37 cellular contexts compared by ENCODE assay signal in genomic region chr4:70299643-70300042, GRCh38. TPM values are rescaled to one million over a fixed set of nuclear protein-coding genes. Genes with fewer than 3 reads are reported as not detected.
"Had no signal": no experiment of that assay in that cellular context is flagged by ENCODE, and none has a peak within 500 bp of the region (broad histone marks: within the 10 kb centered on the region; RNA-seq: fewer than 3 reads in every experiment).

No MANE protein-coding gene starts in this region.

- DNase-seq: activated CD4-positive, alpha-beta memory T cell treated with anti-CD3 and anti-CD28 coated beads for 36 hours; activated CD4-positive, alpha-beta T cell treated with anti-CD3 and anti-CD28 coated beads for 36 hours; activated CD4-positive, alpha-beta T cell treated with anti-CD3 and anti-CD28 coated beads, Interleukin-2, amount 10 ng/mL, durations not matched to agents 24 days and 14 days; activated CD4-positive, CD25-positive, alpha-beta regulatory T cell; activated CD4-positive, CD25-positive, alpha-beta regulatory T cell treated with anti-CD3 and anti-CD28 coated beads, Interleukin-2, amount 50 U/mL, for 72 hours; activated CD8-positive, alpha-beta memory T cell treated with anti-CD3 and anti-CD28 coated beads, Interleukin-2, amount 10 ng/mL, durations not matched to agents 7 days and 5 days; activated CD8-positive, alpha-beta memory T cell treated with anti-CD3 and anti-CD28 coated beads, Interleukin-2, amount 50 U/mL, for 4 hours; activated CD8-positive, alpha-beta T cell treated with anti-CD3 and anti-CD28 coated beads, Interleukin-2, amount 10 ng/mL, durations not matched to agents 7 days and 5 days; activated effector memory CD4-positive, alpha-beta T cell treated with anti-CD3 and anti-CD28 coated beads, Interleukin-2, amount 50 U/mL, for 16 hours; activated naive CD4-positive, alpha-beta T cell treated with anti-CD3 and anti-CD28 coated beads for 36 hours; activated naive CD8-positive, alpha-beta T cell treated with anti-CD3 and anti-CD28 coated beads for 36 hours; activated naive CD8-positive, alpha-beta T cell treated with anti-CD3 and anti-CD28 coated beads, Interleukin-2, amount 50 U/mL, for 24 hours; activated T-cell treated with anti-CD3 and anti-CD28 coated beads, Interleukin-2, amount 50 U/mL, for 1 hour; activated T-cell treated with anti-CD3 and anti-CD28 coated beads, Interleukin-2, amount 50 U/mL, for 48 hours; adrenal gland; aorta; body of pancreas; central memory CD4-positive, alpha-beta T cell; cerebellar nuclear complex; colonic mucosa; effector CD8-positive, alpha-beta T cell; esophagus squamous epithelium; foreskin melanocyte had no signal

- H3K27ac ChIP-seq: adrenal gland, body of pancreas, cardiac muscle cell, colonic mucosa, epithelial cell of prostate, esophagus squamous epithelium, gastroesophageal sphincter had no signal

- H3K4me1 ChIP-seq: adrenal gland, body of pancreas, colonic mucosa, gastroesophageal sphincter had no signal

- H3K9me3 ChIP-seq: adrenal gland, body of pancreas, colonic mucosa, esophagus squamous epithelium, gastroesophageal sphincter had no signal

- H3K36me3 ChIP-seq: adrenal gland, cardiac muscle cell, colonic mucosa, esophagus squamous epithelium, gastroesophageal sphincter had no signal

- H3K27me3 ChIP-seq: adrenal gland, body of pancreas, cardiac muscle cell, colonic mucosa, esophagus squamous epithelium, gastroesophageal sphincter had no signal

- FAIRE-seq: endometrium, endothelial cell of umbilical vein had no signal

- H3K4me3 ChIP-seq: adrenal gland, body of pancreas, cardiac muscle cell, colonic mucosa, esophagus squamous epithelium, gastroesophageal sphincter had no signal

- ATAC-seq: activated CD4-positive, alpha-beta T cell treated with anti-CD3 and anti-CD28 coated beads for 36 hours; activated CD8-positive, alpha-beta memory T cell treated with anti-CD3 and anti-CD28 coated beads, Interleukin-2, amount 10 ng/mL, durations not matched to agents 7 days and 5 days; activated CD8-positive, alpha-beta T cell treated with anti-CD3 and anti-CD28 coated beads, Interleukin-2, amount 10 ng/mL, durations not matched to agents 7 days and 5 days; body of pancreas; gastroesophageal sphincter had no signal

RNA-seq across cellular contexts. Expression of gene CABS1, which starts 35.1 kb away (rescaled TPM):
- total RNA-seq: activated CD4-positive, alpha-beta memory T cell treated with anti-CD3 and anti-CD28 coated beads for 36 hours; activated CD4-positive, alpha-beta T cell treated with anti-CD3 and anti-CD28 coated beads for 36 hours; activated CD4-positive, alpha-beta T cell treated with anti-CD3 and anti-CD28 coated beads, Interleukin-2, amount 10 ng/mL, durations not matched to agents 24 days and 14 days; activated CD8-positive, alpha-beta memory T cell treated with anti-CD3 and anti-CD28 coated beads for 36 hours; activated CD8-positive, alpha-beta memory T cell treated with anti-CD3 and anti-CD28 coated beads, Interleukin-2, amount 10 ng/mL, durations not matched to agents 7 days and 5 days; activated CD8-positive, alpha-beta T cell treated with anti-CD3 and anti-CD28 coated beads, Interleukin-2, amount 10 ng/mL, durations not matched to agents 7 days and 5 days; activated naive CD4-positive, alpha-beta T cell treated with anti-CD3 and anti-CD28 coated beads for 36 hours; activated naive CD8-positive, alpha-beta T cell treated with anti-CD3 and anti-CD28 coated beads for 36 hours; activated T-helper 1 cell treated with anti-CD3 and anti-CD28 coated beads, Interleukin-12 subunit alpha, Interleukin-12 subunit beta, Interleukin-2, Interleukin-4 antibody, amounts not matched to agents 30 ng/mL and 10 ng/mL and 1 ng/mL, durations not matched to agents 14 hours and 24 hours and 36 hours; activated T-helper 2 cell treated with anti-CD3 and anti-CD28 coated beads, Interferon-gamma antibody, Interleukin-2, Interleukin-4, amounts not matched to agents 10 μg/mL and 5 μg/mL and 100 μg/mL, durations not matched to agents 14 hours and 24 hours and 36 hours; adrenal gland; aorta; body of pancreas; cardiac muscle cell; colonic mucosa; dermis microvascular lymphatic vessel endothelial cell; endothelial cell of umbilical vein; esophagus squamous epithelium; fibroblast of lung; fibroblast of villous mesenchyme; gastroesophageal sphincter; glomerular endothelial cell; T-helper 1 cell treated with Interleukin-12 subunit alpha and Interleukin-12 subunit beta and Interleukin-4 antibody, amounts not matched to agents 30 ng/mL and 1 ng/mL, for 36 hours had no signal
- polyA plus RNA-seq: adrenal gland, endothelial cell of umbilical vein, esophagus, fibroblast of lung had no signal

RNA-seq across cellular contexts. Expression of gene CSN3, which starts 57.2 kb away (rescaled TPM):
- total RNA-seq: activated CD4-positive, alpha-beta memory T cell treated with anti-CD3 and anti-CD28 coated beads for 36 hours; activated CD4-positive, alpha-beta T cell treated with anti-CD3 and anti-CD28 coated beads for 36 hours; activated CD4-positive, alpha-beta T cell treated with anti-CD3 and anti-CD28 coated beads, Interleukin-2, amount 10 ng/mL, durations not matched to agents 24 days and 14 days; activated CD8-positive, alpha-beta memory T cell treated with anti-CD3 and anti-CD28 coated beads for 36 hours; activated CD8-positive, alpha-beta memory T cell treated with anti-CD3 and anti-CD28 coated beads, Interleukin-2, amount 10 ng/mL, durations not matched to agents 7 days and 5 days; activated CD8-positive, alpha-beta T cell treated with anti-CD3 and anti-CD28 coated beads, Interleukin-2, amount 10 ng/mL, durations not matched to agents 7 days and 5 days; activated naive CD4-positive, alpha-beta T cell treated with anti-CD3 and anti-CD28 coated beads for 36 hours; activated naive CD8-positive, alpha-beta T cell treated with anti-CD3 and anti-CD28 coated beads for 36 hours; activated T-helper 1 cell treated with anti-CD3 and anti-CD28 coated beads, Interleukin-12 subunit alpha, Interleukin-12 subunit beta, Interleukin-2, Interleukin-4 antibody, amounts not matched to agents 30 ng/mL and 10 ng/mL and 1 ng/mL, durations not matched to agents 14 hours and 24 hours and 36 hours; activated T-helper 2 cell treated with anti-CD3 and anti-CD28 coated beads, Interferon-gamma antibody, Interleukin-2, Interleukin-4, amounts not matched to agents 10 μg/mL and 5 μg/mL and 100 μg/mL, durations not matched to agents 14 hours and 24 hours and 36 hours; adrenal gland; aorta; body of pancreas; cardiac muscle cell; colonic mucosa; dermis microvascular lymphatic vessel endothelial cell; endothelial cell of umbilical vein; esophagus squamous epithelium; fibroblast of lung; fibroblast of villous mesenchyme; gastroesophageal sphincter; glomerular endothelial cell; T-helper 1 cell treated with Interleukin-12 subunit alpha and Interleukin-12 subunit beta and Interleukin-4 antibody, amounts not matched to agents 30 ng/mL and 1 ng/mL, for 36 hours had no signal
- polyA plus RNA-seq: adrenal gland, aorta, cardiac muscle cell, endothelial cell of umbilical vein, esophagus, fibroblast of lung had no signal
